23 cellular contexts compared by ENCODE assay signal in genomic region chr22:20792221-20792965, GRCh38. TPM values are rescaled to one million over a fixed set of nuclear protein-coding genes. Genes with fewer than 3 reads are reported as not detected.
"Had no signal": no experiment of that assay in that cellular context is flagged by ENCODE, and none has a peak within 500 bp of the region (broad histone marks: within the 10 kb centered on the region; RNA-seq: fewer than 3 reads in every experiment).

No MANE protein-coding gene starts in this region.

- H3K9me3 ChIP-seq: pancreas, SK-N-SH, transverse colon had no signal

- H3K4me1 ChIP-seq: pancreas had no signal

- H3K4me1 Mint-ChIP-seq: activated naive CD8-positive, alpha-beta T cell treated with anti-CD3 and anti-CD28 coated beads for 36 hours; stimulated activated naive CD8-positive, alpha-beta T cell treated with anti-CD3 and anti-CD28 coated beads, Interleukin-15, amount 100 ng/mL, for 72 hours had no signal

- H3K27me3 ChIP-seq: hepatocyte, pancreas, transverse colon had no signal

- DNase-seq: activated CD4-positive, alpha-beta T cell treated with anti-CD3 and anti-CD28 coated beads, Interleukin-2, amount 50 U/mL, for 1 hour; activated CD4-positive, CD25-positive, alpha-beta regulatory T cell treated with anti-CD3 and anti-CD28 coated beads, Interleukin-2, amount 50 U/mL, for 72 hours; activated CD8-positive, alpha-beta T cell treated with anti-CD3 and anti-CD28 coated beads, Interleukin-2, amount 10 ng/mL, durations not matched to agents 7 days and 5 days; activated naive CD8-positive, alpha-beta T cell treated with anti-CD3 and anti-CD28 coated beads for 36 hours; effector memory CD4-positive, alpha-beta T cell; foreskin melanocyte; glutamatergic neuron; left ventricle myocardium superior; pancreas; right cardiac atrium; SK-N-SH; stimulated activated CD4-positive, alpha-beta T cell treated with anti-CD3 and anti-CD28 coated beads, Interleukin-1b, Interleukin-23, amount 100 ng/mL, for 48 hours; stimulated activated naive CD8-positive, alpha-beta T cell treated with anti-CD3 and anti-CD28 coated beads, Interleukin-15, amount 100 ng/mL, for 72 hours; transverse colon had no signal

- H3K27ac ChIP-seq: hepatocyte, pancreas, transverse colon, VCaP had no signal

- H3K4me3 ChIP-seq: hepatocyte, pancreas, transverse colon had no signal

- H3K4me3 Mint-ChIP-seq: activated CD8-positive, alpha-beta T cell treated with anti-CD3 and anti-CD28 coated beads, Interleukin-2, amount 10 ng/mL, durations not matched to agents 7 days and 5 days; activated naive CD8-positive, alpha-beta T cell treated with anti-CD3 and anti-CD28 coated beads for 36 hours; activated T-helper 1 cell treated with anti-CD3 and anti-CD28 coated beads, Interleukin-12 subunit alpha, Interleukin-12 subunit beta, Interleukin-2, Interleukin-4 antibody, amounts not matched to agents 30 ng/mL and 10 ng/mL and 1 ng/mL, durations not matched to agents 14 hours and 24 hours and 36 hours; dendritic cell treated with granulocyte-macrophage colony-stimulating factor and Interleukin-4, amounts not matched to agents 40 ng/mL and 50 ng/mL, for 4 days; nephron; stimulated activated naive CD8-positive, alpha-beta T cell treated with anti-CD3 and anti-CD28 coated beads, Interleukin-15, amount 100 ng/mL, for 72 hours had no signal

- H3K27ac Mint-ChIP-seq: activated CD8-positive, alpha-beta T cell treated with anti-CD3 and anti-CD28 coated beads, Interleukin-2, amount 10 ng/mL, durations not matched to agents 7 days and 5 days; activated naive CD8-positive, alpha-beta T cell treated with anti-CD3 and anti-CD28 coated beads for 36 hours; activated T-helper 1 cell treated with anti-CD3 and anti-CD28 coated beads, Interleukin-12 subunit alpha, Interleukin-12 subunit beta, Interleukin-2, Interleukin-4 antibody, amounts not matched to agents 30 ng/mL and 10 ng/mL and 1 ng/mL, durations not matched to agents 14 hours and 24 hours and 36 hours; dendritic cell treated with granulocyte-macrophage colony-stimulating factor and Interleukin-4, amounts not matched to agents 40 ng/mL and 50 ng/mL, for 4 days; nephron had no signal

- H3K27me3 Mint-ChIP-seq: activated naive CD8-positive, alpha-beta T cell treated with anti-CD3 and anti-CD28 coated beads for 36 hours; dendritic cell treated with granulocyte-macrophage colony-stimulating factor and Interleukin-4, amounts not matched to agents 40 ng/mL and 50 ng/mL, for 4 days; stimulated activated naive CD8-positive, alpha-beta T cell treated with anti-CD3 and anti-CD28 coated beads, Interleukin-15, amount 100 ng/mL, for 72 hours had no signal

- ATAC-seq: activated CD8-positive, alpha-beta T cell treated with anti-CD3 and anti-CD28 coated beads, Interleukin-2, amount 10 ng/mL, durations not matched to agents 7 days and 5 days; left ventricle myocardium superior; pancreas; right cardiac atrium; stimulated activated naive CD8-positive, alpha-beta T cell treated with anti-CD3 and anti-CD28 coated beads, Interleukin-15, amount 100 ng/mL, for 72 hours had no signal

- H3K9me3 Mint-ChIP-seq: activated naive CD8-positive, alpha-beta T cell treated with anti-CD3 and anti-CD28 coated beads for 36 hours; activated T-helper 1 cell treated with anti-CD3 and anti-CD28 coated beads, Interleukin-12 subunit alpha, Interleukin-12 subunit beta, Interleukin-2, Interleukin-4 antibody, amounts not matched to agents 30 ng/mL and 10 ng/mL and 1 ng/mL, durations not matched to agents 14 hours and 24 hours and 36 hours; dendritic cell treated with granulocyte-macrophage colony-stimulating factor and Interleukin-4, amounts not matched to agents 40 ng/mL and 50 ng/mL, for 4 days; nephron; stimulated activated naive CD8-positive, alpha-beta T cell treated with anti-CD3 and anti-CD28 coated beads, Interleukin-15, amount 100 ng/mL, for 72 hours had no signal

RNA-seq across cellular contexts. Expression of gene SERPIND1, which starts 18.5 kb away (rescaled TPM):
- total RNA-seq: activated CD8-positive, alpha-beta T cell treated with anti-CD3 and anti-CD28 coated beads, Interleukin-2, amount 10 ng/mL, durations not matched to agents 7 days and 5 days; activated naive CD8-positive, alpha-beta T cell treated with anti-CD3 and anti-CD28 coated beads for 36 hours; activated T-helper 1 cell treated with anti-CD3 and anti-CD28 coated beads, Interleukin-12 subunit alpha, Interleukin-12 subunit beta, Interleukin-2, Interleukin-4 antibody, amounts not matched to agents 30 ng/mL and 10 ng/mL and 1 ng/mL, durations not matched to agents 14 hours and 24 hours and 36 hours; left ventricle myocardium superior; mononuclear cell; myocyte; skeletal muscle tissue; T-helper 2 cell treated with Interferon-gamma antibody and Interleukin-4, amounts not matched to agents 100 ng/mL and 5 ng/mL, for 36 hours; transverse colon had no signal
